In the genomic region with DNA sequence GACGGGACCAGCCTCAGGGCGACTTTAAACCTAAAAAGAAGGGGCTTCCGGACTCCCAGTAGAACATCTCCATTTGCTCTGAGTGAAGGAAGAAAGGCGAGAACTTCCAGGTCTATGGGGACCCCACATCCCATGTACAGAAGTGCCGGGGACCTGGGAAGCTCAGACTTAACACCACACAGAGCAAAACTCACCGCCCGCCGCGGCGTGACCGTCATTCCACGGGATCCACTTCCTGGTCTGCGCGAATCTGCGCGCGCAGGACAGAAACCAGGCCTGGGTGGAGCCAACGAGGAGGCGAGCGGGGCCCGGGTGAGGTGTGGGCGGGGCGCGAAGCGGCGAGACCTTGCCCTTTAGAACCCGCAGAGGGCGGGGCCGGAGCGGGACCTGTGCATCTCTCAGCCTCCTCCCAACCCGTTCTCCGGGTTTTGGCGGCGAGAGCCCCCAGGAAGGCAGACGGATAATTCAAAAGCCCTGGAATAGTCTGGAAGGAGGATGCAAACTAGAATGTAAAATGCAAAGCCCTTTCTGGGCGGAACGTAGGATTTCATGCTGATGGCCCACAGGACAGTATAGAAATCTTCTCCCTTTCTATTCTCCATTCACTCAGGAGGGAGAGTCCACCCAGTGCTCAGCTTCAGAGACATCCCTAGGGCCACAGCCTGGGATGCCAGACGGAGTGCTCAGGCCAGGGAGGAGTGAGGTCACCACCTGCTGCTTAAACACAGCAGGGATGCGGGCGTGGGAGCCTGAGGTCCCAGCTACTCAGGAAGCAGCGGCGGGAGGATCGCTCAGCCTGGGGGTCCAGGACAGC, we compare ENCODE assay signal across 8 cellular contexts. TPM values are rescaled to one million over a fixed set of nuclear protein-coding genes. Genes with fewer than 3 reads are reported as not detected.
DNase-seq lines count a peak whose midpoint lies in the region; ATAC-seq and TF ChIP-seq lines count a peak whose summit lies in the region.
"Not testable (repeated sequence)": the region's sequence is repeated elsewhere in the genome, so short reads cannot be mapped to it uniquely, and the experiment has no call there.

A gene (minus strand): TSS at position 242 of the 814 bp plus-strand sequence. CDS start 3,347 bp downstream, outside the sequence.

- H3K27ac Mint-ChIP-seq in T-helper 17 cell, result peak within 1 kb of the TSS; percentile 91

- ATAC-seq in HG02642 (IDR thresholded peaks at IDR 0.05; ENCODE audit: poor library complexity, unreplicated experiment) (peak; percentile 97), T-helper 17 cell (peak; percentile 100), heart right ventricle (peak; percentile 100)

- H3K4me1 Mint-ChIP-seq in T-helper 17 cell, result peaks cover 16% of the 10 kb centered on the region

- peak within 1 kb of the TSS in 9 of 10 donors; percentile 31 to 83 (median 74) for H3K27ac ChIP-seq in heart right ventricle
- H3K27ac ChIP-seq in parathyroid adenoma, result not testable (repeated sequence)
- peak within 1 kb of the TSS; percentile 83 for H3K27ac ChIP-seq in thymus (ENCODE audit: low read depth)

- H3K4me3 ChIP-seq in GM12865 (ENCODE audit: low read depth, low read length) (peak within 1 kb of the TSS; percentile 86), heart right ventricle (peak within 1 kb of the TSS; percentile 60 to 86 (median 74)), parathyroid adenoma (ENCODE audit: low read depth, low read length) (peak within 1 kb of the TSS; percentile 69), thymus (ENCODE audit: low read length) (peak within 1 kb of the TSS; percentile 67)

- H3K4me2 ChIP-seq in parathyroid adenoma (ENCODE audit: low read length), result peak within 1 kb of the TSS; percentile 81

- intact Hi-C loops in heart right ventricle (cut with DNase I), result loop anchor here in 2 of 10 donors (2.0 to 5.0 kb wide), 2 partner anchors 35 to 37 kb away; a partner anchor contains a TSS

- TF ChIP-seq CTCF in GM12865 (IDR thresholded peaks at IDR 0.05; ENCODE audit: insufficient read depth, low read depth, low read length, missing control alignments); parathyroid adenoma (IDR thresholded peaks at IDR 0.05): not testable (repeated sequence)
- peak in 1 of 9 donors; percentile 30 for TF ChIP-seq CTCF in heart right ventricle (IDR thresholded peaks at IDR 0.05)

- not testable (repeated sequence) for H3K36me3 Mint-ChIP-seq in T-helper 17 cell (ENCODE audit: low read depth)

- not testable (repeated sequence) for H3K79me2 ChIP-seq in parathyroid adenoma

- not testable (repeated sequence) for H3K9ac ChIP-seq in parathyroid adenoma

- 2 to 3% methylated on average over 35 to 43 of the region's 43 CpGs for WGBS in heart right ventricle, 2 donors
- 6% methylated on average over 43 of the region's 43 CpGs for WGBS in thymus

- H3K36me3 ChIP-seq in heart right ventricle, result peaks cover 0 to 20% (median 12%) of the 10 kb centered on the region in 9 donors
- not testable (repeated sequence) for H3K36me3 ChIP-seq in parathyroid adenoma (ENCODE audit: control insufficient read depth, insufficient read depth, low read length)
- peaks cover 16% of the 10 kb centered on the region for H3K36me3 ChIP-seq in thymus (ENCODE audit: control insufficient read depth, insufficient read depth)

- H3K4me3 Mint-ChIP-seq in T-helper 17 cell, result peak within 1 kb of the TSS; percentile 92

- not testable (repeated sequence) for H3K27me3 Mint-ChIP-seq in T-helper 17 cell

- H2AFZ ChIP-seq in parathyroid adenoma, result peak within 1 kb of the TSS; percentile 76

- not testable (repeated sequence) for H3K27me3 ChIP-seq in heart right ventricle; parathyroid adenoma (ENCODE audit: control insufficient read depth, insufficient read depth, low read length); thymus (ENCODE audit: control insufficient read depth, insufficient read depth)

- peaks cover 0 to 10% (median 2%) of the 10 kb centered on the region in 9 donors for H3K4me1 ChIP-seq in heart right ventricle
- not testable (repeated sequence) for H3K4me1 ChIP-seq in parathyroid adenoma; thymus (ENCODE audit: control insufficient read depth, insufficient read depth, low read length)

- peak; percentile 71 for DNase-seq in GM12865 (ENCODE audit: low read depth)
- peak; percentile 64 for DNase-seq in NCI-H1105 treated with DMSO at 0.1 percent for 48 hours (lab: John Stamatoyannopoulos, UW)
- DNase-seq in T-helper 17 cell, result peak; percentile 54 to 62 (median 57)
- peak; percentile 62 for DNase-seq in amniotic epithelial cell (ENCODE audit: low read depth)
- peak; percentile 62 to 84 for DNase-seq in heart right ventricle

- H3K9me3 ChIP-seq in T-helper 17 cell (ENCODE audit: control insufficient read depth, low read length, poor library complexity, severe bottlenecking); heart right ventricle; parathyroid adenoma (ENCODE audit: control insufficient read depth, low read length); thymus (ENCODE audit: control insufficient read depth): not testable (repeated sequence)

RNA-seq across cellular contexts. Expression of the gene that starts here (rescaled TPM):
- 10 to 100 TPM; 10.5 to 12.2 TPM for total RNA-seq in T-helper 17 cell
- 10 to 100 TPM in 3 of 10 donors, 1 to 10 TPM in 7; 6.1 to 12.7 (median 9.2) TPM for total RNA-seq in heart right ventricle
- polyA plus RNA-seq in heart right ventricle, result 1 to 10 TPM; 5.3 to 9.1 TPM
- polyA plus RNA-seq in thymus, result 18.3 TPM
